ENCODE assay signal across 30 cellular contexts in genomic region chr1:222916067-222916466, GRCh38.
"Had no signal": no experiment of that assay in that cellular context is flagged by ENCODE, and none has a peak within 500 bp of the region (broad histone marks: within the 10 kb centered on the region; RNA-seq: fewer than 3 reads in every experiment).

No MANE protein-coding gene starts in this region.

- H3K36me3 ChIP-seq: esophagus muscularis mucosa, heart right ventricle, neural progenitor cell, right lobe of liver, suprapubic skin, transverse colon, upper lobe of right lung, uterus had no signal

- DNase-seq: cortex of kidney; foreskin keratinocyte; glutamatergic neuron; heart right ventricle; hippocampal formation; left cardiac atrium; left ventricle myocardium superior; naive thymus-derived CD4-positive, alpha-beta T cell; right lobe of liver; stimulated activated CD4-positive, alpha-beta T cell treated with anti-CD3 and anti-CD28 coated beads, Interleukin-12 subunit alpha, Interleukin-12 subunit beta, amount 100 ng/mL, for 4 hours; stimulated activated CD4-positive, alpha-beta T cell treated with anti-CD3 and anti-CD28 coated beads, Interleukin-1b, Interleukin-23, amount 100 ng/mL, for 48 hours; stimulated activated CD4-positive, alpha-beta T cell treated with anti-CD3 and anti-CD28 coated beads, Interleukin-4, amount 100 ng/mL, for 1 hour; stimulated activated CD8-positive, alpha-beta memory T cell treated with anti-CD3 and anti-CD28 coated beads, Interleukin-4, amount 100 ng/mL, for 48 hours; stimulated activated naive CD4-positive, alpha-beta T cell; stimulated activated naive CD8-positive, alpha-beta T cell treated with anti-CD3 and anti-CD28 coated beads, Interleukin-15, amount 100 ng/mL, for 72 hours; transverse colon; upper lobe of right lung; uterus had no signal

- H3K27me3 Mint-ChIP-seq: memory B cell; naive thymus-derived CD4-positive, alpha-beta T cell; progenitor cell of endocrine pancreas; stimulated activated naive CD8-positive, alpha-beta T cell treated with anti-CD3 and anti-CD28 coated beads, Interleukin-15, amount 100 ng/mL, for 72 hours had no signal

- H3K9ac ChIP-seq: neural progenitor cell, parathyroid adenoma had no signal

- FAIRE-seq: islet of Langerhans had no signal

- H3K4me1 ChIP-seq: foreskin keratinocyte, neural progenitor cell, parathyroid adenoma, right lobe of liver, transverse colon, uterus had no signal

- H3K4me3 ChIP-seq: esophagus muscularis mucosa, gastroesophageal sphincter, heart right ventricle, lung, neural progenitor cell, right lobe of liver, smooth muscle cell, suprapubic skin, transverse colon, upper lobe of right lung, uterus had no signal

- H3K27me3 ChIP-seq: esophagus muscularis mucosa, foreskin keratinocyte, gastroesophageal sphincter, heart right ventricle, neural progenitor cell, right lobe of liver, suprapubic skin, transverse colon, upper lobe of right lung, uterus had no signal

- ATAC-seq: foreskin keratinocyte; gastroesophageal sphincter; naive thymus-derived CD4-positive, alpha-beta T cell; stimulated activated naive CD8-positive, alpha-beta T cell treated with anti-CD3 and anti-CD28 coated beads, Interleukin-15, amount 100 ng/mL, for 72 hours; upper lobe of right lung had no signal

- H2AFZ ChIP-seq: neural progenitor cell, parathyroid adenoma had no signal

- H3K27ac ChIP-seq: esophagus muscularis mucosa, foreskin keratinocyte, gastroesophageal sphincter, heart right ventricle, neural progenitor cell, parathyroid adenoma, right lobe of liver, suprapubic skin, transverse colon, upper lobe of right lung, uterus had no signal

- H3K4me1 Mint-ChIP-seq: naive thymus-derived CD4-positive, alpha-beta T cell; neural progenitor cell had no signal

- H3K4me2 ChIP-seq: neural progenitor cell, smooth muscle cell had no signal

- H3K9me3 ChIP-seq: right lobe of liver, suprapubic skin had no signal

- H3K4me3 Mint-ChIP-seq: memory B cell; mesothelial cell of epicardium; naive thymus-derived CD4-positive, alpha-beta T cell; nephron; neural progenitor cell; stimulated activated naive CD8-positive, alpha-beta T cell treated with anti-CD3 and anti-CD28 coated beads, Interleukin-15, amount 100 ng/mL, for 72 hours had no signal

- H3K79me2 ChIP-seq: parathyroid adenoma had no signal

- H3K27ac Mint-ChIP-seq: memory B cell; naive thymus-derived CD4-positive, alpha-beta T cell; nephron; neural progenitor cell; progenitor cell of endocrine pancreas; stimulated activated naive CD8-positive, alpha-beta T cell treated with anti-CD3 and anti-CD28 coated beads, Interleukin-15, amount 100 ng/mL, for 72 hours had no signal
